In the genomic region with DNA sequence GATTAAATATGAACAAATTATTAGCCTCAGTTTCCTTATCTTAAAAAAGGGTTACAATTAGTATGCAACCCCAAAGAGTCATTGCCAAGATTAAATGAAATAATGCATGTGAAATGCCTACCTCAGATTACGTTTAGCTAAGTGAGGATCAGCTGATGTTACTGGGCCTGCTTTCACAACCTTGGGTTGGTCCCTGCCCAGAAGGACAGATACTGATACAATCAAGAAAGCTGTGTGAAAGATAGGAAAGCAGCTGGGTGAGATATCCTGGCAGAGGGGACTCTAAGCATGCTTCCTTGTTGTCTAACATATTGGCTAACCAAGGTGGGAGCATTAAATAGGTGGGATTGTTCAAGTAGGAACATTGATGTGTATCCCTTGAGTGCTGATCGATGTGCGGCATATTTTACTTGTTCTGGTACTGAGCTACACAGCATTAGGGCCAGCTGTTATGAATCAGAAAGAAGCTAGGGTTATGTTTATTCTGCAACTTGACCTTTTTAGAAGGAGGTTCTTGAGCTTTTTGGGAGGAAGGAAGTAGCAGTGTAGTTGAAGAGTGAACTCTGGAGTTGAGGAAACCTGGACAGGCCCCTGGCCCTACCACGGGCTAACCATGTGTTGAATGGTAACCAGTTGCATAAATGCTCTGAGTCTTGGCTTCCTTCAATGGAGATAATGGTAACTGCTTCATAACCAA, we compare ENCODE assay signal across 2 cellular contexts.
TF ChIP-seq lines count a peak whose summit lies in the region.

No MANE protein-coding gene starts in this region.

TF ChIP-seq in HepG2, 621 proteins besides CTCF, POLR2A, EP300 and RAD21 (continued from another document):
- TF ChIP-seq, protein P1, sequence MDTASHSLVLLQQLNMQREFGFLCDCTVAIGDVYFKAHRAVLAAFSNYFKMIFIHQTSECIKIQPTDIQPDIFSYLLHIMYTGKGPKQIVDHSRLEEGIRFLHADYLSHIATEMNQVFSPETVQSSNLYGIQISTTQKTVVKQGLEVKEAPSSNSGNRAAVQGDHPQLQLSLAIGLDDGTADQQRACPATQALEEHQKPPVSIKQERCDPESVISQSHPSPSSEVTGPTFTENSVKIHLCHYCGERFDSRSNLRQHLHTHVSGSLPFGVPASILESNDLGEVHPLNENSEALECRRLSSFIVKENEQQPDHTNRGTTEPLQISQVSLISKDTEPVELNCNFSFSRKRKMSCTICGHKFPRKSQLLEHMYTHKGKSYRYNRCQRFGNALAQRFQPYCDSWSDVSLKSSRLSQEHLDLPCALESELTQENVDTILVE (CRISPR knock-in tag; IDR thresholded peaks at IDR 0.05): no peak
- TF ChIP-seq GATAD2A (CRISPR knock-in tag; IDR thresholded peaks at IDR 0.05) (no peak), RNF2 (conservative IDR thresholded peaks at IDR 0.05; ENCODE audit: low read depth) (no peak), NRL (CRISPR knock-in tag; IDR thresholded peaks at IDR 0.05; ENCODE audit: borderline replicate concordance) (no peak), SOX6 (IDR thresholded peaks at IDR 0.05) (no peak), SOX6 (CRISPR knock-in tag; IDR thresholded peaks at IDR 0.05) (no peak), ZNF207 (IDR thresholded peaks at IDR 0.05; ENCODE audit: borderline replicate concordance) (no peak), RBM39 (IDR thresholded peaks at IDR 0.05; ENCODE audit: low read depth, low read length, poor library complexity, severe bottlenecking) (no peak), ZNF136 (CRISPR knock-in tag; IDR thresholded peaks at IDR 0.05; ENCODE audit: low read depth) (no peak), NFE2L1 (CRISPR knock-in tag; IDR thresholded peaks at IDR 0.05; ENCODE audit: borderline replicate concordance) (no peak), POLR2AphosphoS5 (IDR thresholded peaks at IDR 0.05; ENCODE audit: low read depth, low read length) (no peak), ZNF292 (CRISPR knock-in tag; IDR thresholded peaks at IDR 0.05; ENCODE audit: borderline replicate concordance, low read depth) (no peak), ZNF431 (CRISPR knock-in tag; IDR thresholded peaks at IDR 0.05; ENCODE audit: borderline replicate concordance, low read depth) (no peak), ELF3 (CRISPR knock-in tag; IDR thresholded peaks at IDR 0.05) (no peak)
- TF ChIP-seq, protein P2, sequence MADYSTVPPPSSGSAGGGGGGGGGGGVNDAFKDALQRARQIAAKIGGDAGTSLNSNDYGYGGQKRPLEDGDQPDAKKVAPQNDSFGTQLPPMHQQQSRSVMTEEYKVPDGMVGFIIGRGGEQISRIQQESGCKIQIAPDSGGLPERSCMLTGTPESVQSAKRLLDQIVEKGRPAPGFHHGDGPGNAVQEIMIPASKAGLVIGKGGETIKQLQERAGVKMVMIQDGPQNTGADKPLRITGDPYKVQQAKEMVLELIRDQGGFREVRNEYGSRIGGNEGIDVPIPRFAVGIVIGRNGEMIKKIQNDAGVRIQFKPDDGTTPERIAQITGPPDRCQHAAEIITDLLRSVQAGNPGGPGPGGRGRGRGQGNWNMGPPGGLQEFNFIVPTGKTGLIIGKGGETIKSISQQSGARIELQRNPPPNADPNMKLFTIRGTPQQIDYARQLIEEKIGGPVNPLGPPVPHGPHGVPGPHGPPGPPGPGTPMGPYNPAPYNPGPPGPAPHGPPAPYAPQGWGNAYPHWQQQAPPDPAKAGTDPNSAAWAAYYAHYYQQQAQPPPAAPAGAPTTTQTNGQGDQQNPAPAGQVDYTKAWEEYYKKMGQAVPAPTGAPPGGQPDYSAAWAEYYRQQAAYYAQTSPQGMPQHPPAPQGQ (CRISPR knock-in tag; IDR thresholded peaks at IDR 0.05; ENCODE audit: borderline replicate concordance): no peak
- TF ChIP-seq, protein P3, sequence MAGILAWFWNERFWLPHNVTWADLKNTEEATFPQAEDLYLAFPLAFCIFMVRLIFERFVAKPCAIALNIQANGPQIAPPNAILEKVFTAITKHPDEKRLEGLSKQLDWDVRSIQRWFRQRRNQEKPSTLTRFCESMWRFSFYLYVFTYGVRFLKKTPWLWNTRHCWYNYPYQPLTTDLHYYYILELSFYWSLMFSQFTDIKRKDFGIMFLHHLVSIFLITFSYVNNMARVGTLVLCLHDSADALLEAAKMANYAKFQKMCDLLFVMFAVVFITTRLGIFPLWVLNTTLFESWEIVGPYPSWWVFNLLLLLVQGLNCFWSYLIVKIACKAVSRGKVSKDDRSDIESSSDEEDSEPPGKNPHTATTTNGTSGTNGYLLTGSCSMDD (CRISPR knock-in tag; IDR thresholded peaks at IDR 0.05): no peak
- TF ChIP-seq, protein P4, sequence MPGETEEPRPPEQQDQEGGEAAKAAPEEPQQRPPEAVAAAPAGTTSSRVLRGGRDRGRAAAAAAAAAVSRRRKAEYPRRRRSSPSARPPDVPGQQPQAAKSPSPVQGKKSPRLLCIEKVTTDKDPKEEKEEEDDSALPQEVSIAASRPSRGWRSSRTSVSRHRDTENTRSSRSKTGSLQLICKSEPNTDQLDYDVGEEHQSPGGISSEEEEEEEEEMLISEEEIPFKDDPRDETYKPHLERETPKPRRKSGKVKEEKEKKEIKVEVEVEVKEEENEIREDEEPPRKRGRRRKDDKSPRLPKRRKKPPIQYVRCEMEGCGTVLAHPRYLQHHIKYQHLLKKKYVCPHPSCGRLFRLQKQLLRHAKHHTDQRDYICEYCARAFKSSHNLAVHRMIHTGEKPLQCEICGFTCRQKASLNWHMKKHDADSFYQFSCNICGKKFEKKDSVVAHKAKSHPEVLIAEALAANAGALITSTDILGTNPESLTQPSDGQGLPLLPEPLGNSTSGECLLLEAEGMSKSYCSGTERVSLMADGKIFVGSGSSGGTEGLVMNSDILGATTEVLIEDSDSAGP (CRISPR knock-in tag; IDR thresholded peaks at IDR 0.05; ENCODE audit: borderline replicate concordance): no peak

TF ChIP-seq in SK-N-SH treated with all-trans-retinoic acid at 6 μM for 48 hours, 23 proteins besides CTCF, POLR2A, EP300 and RAD21 (continued from another document):
- TF ChIP-seq, protein P5, sequence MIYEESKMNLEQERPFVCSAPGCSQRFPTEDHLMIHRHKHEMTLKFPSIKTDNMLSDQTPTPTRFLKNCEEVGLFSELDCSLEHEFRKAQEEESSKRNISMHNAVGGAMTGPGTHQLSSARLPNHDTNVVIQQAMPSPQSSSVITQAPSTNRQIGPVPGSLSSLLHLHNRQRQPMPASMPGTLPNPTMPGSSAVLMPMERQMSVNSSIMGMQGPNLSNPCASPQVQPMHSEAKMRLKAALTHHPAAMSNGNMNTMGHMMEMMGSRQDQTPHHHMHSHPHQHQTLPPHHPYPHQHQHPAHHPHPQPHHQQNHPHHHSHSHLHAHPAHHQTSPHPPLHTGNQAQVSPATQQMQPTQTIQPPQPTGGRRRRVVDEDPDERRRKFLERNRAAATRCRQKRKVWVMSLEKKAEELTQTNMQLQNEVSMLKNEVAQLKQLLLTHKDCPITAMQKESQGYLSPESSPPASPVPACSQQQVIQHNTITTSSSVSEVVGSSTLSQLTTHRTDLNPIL (CRISPR knock-in tag; IDR thresholded peaks at IDR 0.05; ENCODE audit: low read depth): no peak
- no peak for TF ChIP-seq ZNF8 (CRISPR knock-in tag; IDR thresholded peaks at IDR 0.05)
- no peak for TF ChIP-seq ZNF565 (CRISPR knock-in tag; conservative IDR thresholded peaks at IDR 0.05; ENCODE audit: low read depth)
- TF ChIP-seq ZC3H10 (CRISPR knock-in tag; IDR thresholded peaks at IDR 0.05): no peak
